ENCODE assay signal across 27 cellular contexts in genomic region chr12:71295913-71296312, GRCh38.
"Had no signal": no experiment of that assay in that cellular context is flagged by ENCODE, and none has a peak within 500 bp of the region (broad histone marks: within the 10 kb centered on the region; RNA-seq: fewer than 3 reads in every experiment).

No MANE protein-coding gene starts in this region.

- DNase-seq: activated CD4-positive, alpha-beta memory T cell treated with anti-CD3 and anti-CD28 coated beads for 36 hours; activated CD4-positive, alpha-beta T cell treated with anti-CD3 and anti-CD28 coated beads for 36 hours; activated CD4-positive, alpha-beta T cell treated with anti-CD3 and anti-CD28 coated beads, Interleukin-2, amount 10 ng/mL, durations not matched to agents 24 days and 14 days; activated CD4-positive, CD25-positive, alpha-beta regulatory T cell; activated CD4-positive, CD25-positive, alpha-beta regulatory T cell treated with anti-CD3 and anti-CD28 coated beads, Interleukin-2, amount 50 U/mL, for 72 hours; activated CD8-positive, alpha-beta memory T cell treated with anti-CD3 and anti-CD28 coated beads, Interleukin-2, amount 10 ng/mL, durations not matched to agents 7 days and 5 days; activated CD8-positive, alpha-beta memory T cell treated with anti-CD3 and anti-CD28 coated beads, Interleukin-2, amount 50 U/mL, for 4 hours; activated CD8-positive, alpha-beta T cell treated with anti-CD3 and anti-CD28 coated beads, Interleukin-2, amount 10 ng/mL, durations not matched to agents 7 days and 5 days; activated effector memory CD4-positive, alpha-beta T cell treated with anti-CD3 and anti-CD28 coated beads, Interleukin-2, amount 50 U/mL, for 16 hours; activated naive CD4-positive, alpha-beta T cell treated with anti-CD3 and anti-CD28 coated beads for 36 hours; activated naive CD8-positive, alpha-beta T cell treated with anti-CD3 and anti-CD28 coated beads for 36 hours; activated naive CD8-positive, alpha-beta T cell treated with anti-CD3 and anti-CD28 coated beads, Interleukin-2, amount 50 U/mL, for 24 hours; activated T-cell treated with anti-CD3 and anti-CD28 coated beads, Interleukin-2, amount 50 U/mL, for 1 hour; activated T-cell treated with anti-CD3 and anti-CD28 coated beads, Interleukin-2, amount 50 U/mL, for 48 hours; adrenal gland; amygdala; aorta; body of pancreas; dorsolateral prefrontal cortex; effector memory CD4-positive, alpha-beta T cell; endodermal cell; head of caudate nucleus; hippocampal formation; T-helper 2 cell had no signal

- H3K9me3 ChIP-seq: adrenal gland had no signal

- H3K27me3 ChIP-seq: adrenal gland, body of pancreas, breast epithelium had no signal

- H3K4me3 ChIP-seq: adrenal gland, body of pancreas, breast epithelium, coronary artery, dorsolateral prefrontal cortex had no signal

- H3K36me3 ChIP-seq: adrenal gland, breast epithelium had no signal

- ATAC-seq: activated CD4-positive, alpha-beta T cell treated with anti-CD3 and anti-CD28 coated beads for 36 hours; activated CD8-positive, alpha-beta memory T cell treated with anti-CD3 and anti-CD28 coated beads, Interleukin-2, amount 10 ng/mL, durations not matched to agents 7 days and 5 days; activated CD8-positive, alpha-beta T cell treated with anti-CD3 and anti-CD28 coated beads, Interleukin-2, amount 10 ng/mL, durations not matched to agents 7 days and 5 days; activated naive CD8-positive, alpha-beta T cell treated with anti-CD3 and anti-CD28 coated beads, Interleukin-2, amount 50 U/mL, for 24 hours; body of pancreas; esophagus mucosa had no signal
